23 cellular contexts compared by ENCODE assay signal in the genomic region with DNA sequence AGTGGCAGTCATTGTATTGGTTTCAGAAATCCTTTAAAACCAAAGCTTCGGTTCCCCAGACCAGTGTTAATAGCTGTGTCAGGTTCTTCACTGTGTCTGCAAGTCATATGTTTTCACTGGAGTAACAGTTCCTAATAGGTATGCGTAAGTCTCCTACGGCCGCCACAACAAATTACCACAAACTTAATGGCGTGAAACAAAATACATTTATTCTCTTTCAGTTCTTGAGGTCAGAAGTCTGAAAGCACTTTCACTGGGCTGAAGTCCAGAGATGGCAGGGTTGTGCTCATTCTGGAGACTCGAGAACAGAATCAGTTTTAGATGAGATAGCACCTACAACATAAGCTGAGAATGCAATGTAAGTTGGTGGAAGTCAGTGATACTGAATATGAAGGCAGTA.
A peak's percentile ranks its signal among the peaks of the same experiment; 100 is the strongest.
DNase-seq lines count a peak whose midpoint lies in the region; ATAC-seq, FAIRE-seq and TF ChIP-seq lines count a peak whose summit lies in the region.
"Had no signal": no experiment of that assay in that cellular context is flagged by ENCODE, and none has a peak within 500 bp of the region (broad histone marks: within the 10 kb centered on the region; RNA-seq: fewer than 3 reads in every experiment).

No MANE protein-coding gene starts in this region.

- peak; percentile 49 for DNase-seq in astrocyte (ENCODE audit: low read depth)
- peak; percentile 39 for DNase-seq in kidney glomerular epithelial cell (lab: John Stamatoyannopoulos, UW)
- DNase-seq in activated CD4-positive, alpha-beta T cell treated with anti-CD3 and anti-CD28 coated beads, Interleukin-2, amount 50 U/mL, for 48 hours: no peak
- no peak for DNase-seq in GM19238 (ENCODE audit: insufficient read length, low spot score)
- no peak for DNase-seq in SKM-1 (lab: John Stamatoyannopoulos, UW; ENCODE audit: unreplicated experiment)
- DNase-seq: BE2C, DMS 273 treated with DMSO at 0.1 percent for 48 hours, GOT3, HCEC 1CT, NCI-H1105 treated with DMSO at 0.1 percent for 48 hours, NCI-H1694, NCI-H2081, NCI-H2171, NCI-H345, NCI-H524 treated with DMSO at 0.1 percent for 48 hours, NCI-H82, OCI-M1 had no signal

- H3K4me3 Mint-ChIP-seq in astrocyte (ENCODE audit: unreplicated experiment): no peak overlapping the region

- H3K9ac ChIP-seq in astrocyte (ENCODE audit: low read length): no peak overlapping the region

- peak overlapping the region; percentile 15 for H2AFZ ChIP-seq in astrocyte (ENCODE audit: low read depth, low read length)

- H3K4me3 ChIP-seq in astrocyte (ENCODE audit: insufficient read depth, low read depth, low read length): no peak overlapping the region
- H3K4me3 ChIP-seq: SJSA1 had no signal

- no peaks in the 10 kb centered on the region for H3K9me3 ChIP-seq in astrocyte (ENCODE audit: insufficient read depth, low read depth, low read length)
- H3K9me3 ChIP-seq: BE2C, SJSA1 had no signal

- no peak overlapping the region for H3K27ac ChIP-seq in astrocyte (ENCODE audit: low read depth, low read length)
- H3K27ac ChIP-seq: SJSA1 had no signal

- H3K36me3 Mint-ChIP-seq in astrocyte (ENCODE audit: low read depth, unreplicated experiment): no peaks in the 10 kb centered on the region

- no peaks in the 10 kb centered on the region for H3K4me1 ChIP-seq in astrocyte (ENCODE audit: insufficient read depth, low read length)
- H3K4me1 ChIP-seq: BE2C, SJSA1 had no signal

- peaks cover 3% of the 10 kb centered on the region for H3K27me3 Mint-ChIP-seq in astrocyte (ENCODE audit: low read depth, unreplicated experiment)

- no peaks in the 10 kb centered on the region for H3K36me3 ChIP-seq in astrocyte (ENCODE audit: insufficient read depth, low read length)
- H3K36me3 ChIP-seq: BE2C, SJSA1 had no signal

- no peaks in the 10 kb centered on the region for H3K27me3 ChIP-seq in astrocyte (ENCODE audit: insufficient read depth, low read length)
- H3K27me3 ChIP-seq: BE2C, SJSA1 had no signal

- no peaks in the 10 kb centered on the region for H4K20me1 ChIP-seq in astrocyte (ENCODE audit: insufficient read depth, low read length)

- no peak overlapping the region for H3K27ac Mint-ChIP-seq in astrocyte (ENCODE audit: unreplicated experiment)

- peak; percentile 47 for ATAC-seq in GM18909 (IDR thresholded peaks at IDR 0.05; ENCODE audit: poor library complexity, unreplicated experiment)
- ATAC-seq in HG03521 (IDR thresholded peaks at IDR 0.05; ENCODE audit: unreplicated experiment): no peak
- ATAC-seq: Right ventricle myocardium inferior had no signal

- H3K9me3 Mint-ChIP-seq in astrocyte (ENCODE audit: unreplicated experiment): no peaks in the 10 kb centered on the region
- H3K9me3 Mint-ChIP-seq: IgD-negative memory B cell had no signal

- no peaks in the 10 kb centered on the region for H3K79me2 ChIP-seq in astrocyte (ENCODE audit: insufficient read depth, low read length)

- no peak for FAIRE-seq in astrocyte (lab: Jason Lieb, UNC)
- FAIRE-seq: G401.6 had no signal

- TF ChIP-seq CTCF in astrocyte (IDR thresholded peaks at IDR 0.05; ENCODE audit: insufficient read depth, low read depth, low read length): no peak

- H3K4me1 Mint-ChIP-seq in astrocyte (ENCODE audit: low read depth, unreplicated experiment): no peaks in the 10 kb centered on the region

- H3K4me2 ChIP-seq in astrocyte (ENCODE audit: low read length): no peak overlapping the region

Comparison
In these comparisons a context has a peak if more than half of its experiments do, and no peak if none do; other contexts are left out.
1. DNase-seq: peak in astrocyte (single experiment) and kidney glomerular epithelial cell (single experiment); none in activated CD4-positive, alpha-beta T cell treated with anti-CD3 and anti-CD28 coated beads, Interleukin-2, amount 50 U/mL, for 48 hours (0 of 2), GM19238 (single experiment) and SKM-1 (single experiment).